Comparison of ENCODE assay signal across 13 cellular contexts in genomic region chr17:79742589-79742918, GRCh38. TPM values are rescaled to one million over a fixed set of nuclear protein-coding genes. Genes with fewer than 3 reads are reported as not detected.
DNase-seq lines count a peak whose midpoint lies in the region; ATAC-seq and TF ChIP-seq lines count a peak whose summit lies in the region.
"Had no signal": no experiment of that assay in that cellular context is flagged by ENCODE, and none has a peak within 500 bp of the region (broad histone marks: within the 10 kb centered on the region; RNA-seq: fewer than 3 reads in every experiment).

No MANE protein-coding gene starts in this region.

- H3K9me3 ChIP-seq in heart left ventricle, result no peaks in the 10 kb centered on the region
- no peaks in the 10 kb centered on the region for H3K9me3 ChIP-seq in NT2/D1 (ENCODE audit: insufficient read depth, low read length)
- H3K9me3 ChIP-seq in hepatocyte (ENCODE audit: low read depth), result no peaks in the 10 kb centered on the region
- H3K9me3 ChIP-seq: SK-N-SH had no signal

- H4K20me1 ChIP-seq in hepatocyte (ENCODE audit: insufficient read depth, poor library complexity, severe bottlenecking), result no peaks in the 10 kb centered on the region

- peak overlapping the region; percentile 3 for H3K9ac ChIP-seq in NT2/D1 (ENCODE audit: insufficient read length, low read depth)
- H3K9ac ChIP-seq: SK-N-SH had no signal

- H3K9me2 ChIP-seq in hepatocyte (replicated peaks; ENCODE audit: insufficient read depth), result no peaks in the 10 kb centered on the region
- H3K9me2 ChIP-seq: SK-N-SH had no signal

- H3K4me3 ChIP-seq in heart left ventricle (no peak overlapping the region), NT2/D1 (ENCODE audit: insufficient read length, low read depth) (no peak overlapping the region), hepatocyte (no peak overlapping the region)

- H3K4me1 ChIP-seq in heart left ventricle (peaks cover 0 to 22% (median 10%) of the 10 kb centered on the region in 12 donors), NT2/D1 (ENCODE audit: insufficient read depth, insufficient read length) (peaks cover 14% of the 10 kb centered on the region), hepatocyte (ENCODE audit: insufficient read depth) (peaks cover 39% of the 10 kb centered on the region)

- H3K79me2 ChIP-seq in hepatocyte, result no peaks in the 10 kb centered on the region

- intact Hi-C loops in Right ventricle myocardium inferior (cut with DNase I), result loop anchor here (5.0 to 10.0 kb wide), 2 partner anchors 102 to 250 kb away; no protein-coding TSS in a partner anchor
- intact Hi-C loops in heart left ventricle (cut with DNase I), result loop anchor here in 8 of 10 donors (5.0 to 10.0 kb wide), 10 partner anchors 35 to 252 kb away; partner anchors contain the start of genes CBX2 (in 2 of the 8), CBX8 (in 2 of the 8) and CBX4 (in 1 of the 8)

- 89 to 100% (median 96%) methylated on average over 1 of the region's 1 CpG for WGBS in heart left ventricle, 4 donors
- 93% methylated on average over 1 of the region's 1 CpG for WGBS in hepatocyte (ENCODE audit: low lambda C conversion rate, missing lambda C conversion rate)

- DNase-seq in Right ventricle myocardium inferior (ENCODE audit: missing footprints) (peak; percentile 59), heart left ventricle (no peak), NT2/D1 (ENCODE audit: low read depth, low spot score) (no peak), hepatocyte (ENCODE audit: low spot score) (no peak), SKM-1 treated with dmso at 0.1 percent for 144 hours (lab: John Stamatoyannopoulos, UW; ENCODE audit: unreplicated experiment) (no peak), NOMO-1 treated with dmso at 0.1 percent for 144 hours (lab: John Stamatoyannopoulos, UW; ENCODE audit: unreplicated experiment) (no peak)
- DNase-seq: SIG-M5 had no signal

- H2AFZ ChIP-seq in hepatocyte, result no peak overlapping the region

- H3K27ac ChIP-seq in heart left ventricle (no peak overlapping the region), hepatocyte (peak overlapping the region; percentile 96)
- H3K27ac ChIP-seq: 22Rv1, RWPE1 had no signal

- H3K27me3 ChIP-seq in heart left ventricle (peaks cover 21 to 72% (median 53%) of the 10 kb centered on the region in 9 donors), NT2/D1 (ENCODE audit: insufficient read depth, insufficient read length) (peaks cover 43% of the 10 kb centered on the region), hepatocyte (peaks cover 13% of the 10 kb centered on the region)

- TF ChIP-seq CTCF in heart left ventricle (IDR thresholded peaks at IDR 0.05), result no peak
- no peak for TF ChIP-seq CTCF in hepatocyte (IDR thresholded peaks at IDR 0.05; ENCODE audit: poor library complexity)

- H3K36me3 ChIP-seq in heart left ventricle, result no peaks in the 10 kb centered on the region
- no peaks in the 10 kb centered on the region for H3K36me3 ChIP-seq in NT2/D1 (ENCODE audit: insufficient read depth, insufficient read length, low read length)
- H3K36me3 ChIP-seq in hepatocyte (replicated peaks; ENCODE audit: insufficient read depth, low read depth), result no peaks in the 10 kb centered on the region

- peak overlapping the region; percentile 85 for H3K4me2 ChIP-seq in hepatocyte

- no peak for TF ChIP-seq POLR2A in heart left ventricle (IDR thresholded peaks at IDR 0.05)

- ATAC-seq in Right ventricle myocardium inferior, result no peak
- ATAC-seq in heart left ventricle, result no peak
- no peak for ATAC-seq in GM21367 (IDR thresholded peaks at IDR 0.05; ENCODE audit: unreplicated experiment)
- no peak for ATAC-seq in HG03460 (IDR thresholded peaks at IDR 0.05; ENCODE audit: unreplicated experiment)

RNA-seq across cellular contexts. Expression of gene ENPP7, which starts 11.8 kb away (rescaled TPM):
- total RNA-seq in Right ventricle myocardium inferior, result not detected
- not detected for total RNA-seq in heart left ventricle
- not detected for polyA plus RNA-seq in heart left ventricle
- 21.3 and 22.2 TPM in 2 replicates for total RNA-seq in hepatocyte
- polyA plus RNA-seq in hepatocyte, result 22.7 and 30.2 TPM in 2 replicates
- total RNA-seq: M059J had no signal
- polyA plus RNA-seq: SK-N-SH had no signal

RNA-seq across cellular contexts. Expression of gene CBX2, which starts 35.4 kb away (rescaled TPM):
- total RNA-seq in Right ventricle myocardium inferior (4.2 TPM), heart left ventricle (1 to 10 TPM; 2.4 to 4.3 (median 3.2) TPM), hepatocyte (11.8 and 16.3 TPM in 2 replicates)
- polyA plus RNA-seq in heart left ventricle (1 to 10 TPM; 2.9 TPM), hepatocyte (8.6 and 11.6 TPM in 2 replicates)

RNA-seq across cellular contexts. Expression of gene CBX8, which starts 54.3 kb away (rescaled TPM):
- total RNA-seq in Right ventricle myocardium inferior, result 5.3 TPM
- total RNA-seq in heart left ventricle, result 1 to 10 TPM; 1.5 to 9.2 (median 5.3) TPM
- polyA plus RNA-seq in heart left ventricle, result 1 to 10 TPM; 3.6 to 5.1 TPM
- 4.3 and 8.6 TPM in 2 replicates for total RNA-seq in hepatocyte
- polyA plus RNA-seq in hepatocyte, result 6.5 and 8.3 TPM in 2 replicates

Comparison
In these comparisons a context has a peak if more than half of its experiments do, and no peak if none do; other contexts are left out.
1. RNA of gene ENPP7, which starts 11.8 kb away (total RNA-seq): 21.3 to 22.2 TPM in hepatocyte; not detected in Right ventricle myocardium inferior (single experiment) and not detected in heart left ventricle; every median in the first group is over 10 times any median in the second.